Comparison of ENCODE assay signal across 14 cellular contexts in the genomic region with DNA sequence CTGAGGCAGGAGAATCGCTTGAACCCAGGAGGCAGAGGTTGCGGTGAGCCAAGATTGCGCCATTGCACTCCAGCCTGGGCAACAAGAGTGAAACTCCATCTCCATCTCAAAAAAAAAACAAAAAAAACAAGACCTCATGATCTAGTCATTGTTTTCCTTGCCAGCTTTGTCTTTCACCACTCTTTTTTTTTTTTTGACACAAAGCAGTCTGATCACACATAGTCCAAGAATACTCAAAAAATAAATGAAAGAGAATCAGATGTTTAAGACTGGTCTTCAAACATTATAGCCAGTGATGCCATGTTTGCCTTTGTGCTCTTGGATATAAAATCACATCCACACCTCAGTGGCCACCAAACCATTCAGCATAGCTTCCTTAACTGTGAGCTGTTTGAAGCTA.
"Had no signal": no experiment of that assay in that cellular context is flagged by ENCODE, and none has a peak within 500 bp of the region (broad histone marks: within the 10 kb centered on the region; RNA-seq: fewer than 3 reads in every experiment).

No MANE protein-coding gene starts in this region.

- DNase-seq: effector CD8-positive, alpha-beta T cell; immature natural killer cell; left colon; naive thymus-derived CD4-positive, alpha-beta T cell; nephron progenitor cell; posterior cingulate gyrus; spleen; stimulated activated CD4-positive, alpha-beta T cell treated with anti-CD3 and anti-CD28 coated beads, Interleukin-15, amount 100 ng/mL, for 24 hours; stimulated activated CD4-positive, alpha-beta T cell treated with anti-CD3 and anti-CD28 coated beads, Interleukin-1b, Interleukin-23, amount 100 ng/mL, for 48 hours; stimulated activated CD4-positive, alpha-beta T cell treated with anti-CD3 and anti-CD28 coated beads, Interleukin-4, amount 100 ng/mL, for 24 hours had no signal

- H3K27me3 Mint-ChIP-seq: naive thymus-derived CD4-positive, alpha-beta T cell; stimulated activated memory B cell treated with anti-CD40 and anti-IgM and Interleukin-4, amounts not matched to agents 10 μg/mL and 1 μg/mL and 100 μg/mL, for 72 hours; stimulated activated naive CD8-positive, alpha-beta T cell treated with anti-CD3 and anti-CD28 coated beads, Interleukin-15, Interleukin-2, amounts not matched to agents 100 ng/mL and 50 ng/mL, for 24 hours had no signal

- H3K27ac Mint-ChIP-seq: immature natural killer cell; naive thymus-derived CD4-positive, alpha-beta T cell; nephron progenitor cell; stimulated activated memory B cell treated with anti-CD40 and anti-IgM and Interleukin-4, amounts not matched to agents 10 μg/mL and 1 μg/mL and 100 μg/mL, for 72 hours; stimulated activated naive CD8-positive, alpha-beta T cell treated with anti-CD3 and anti-CD28 coated beads, Interleukin-15, Interleukin-2, amounts not matched to agents 100 ng/mL and 50 ng/mL, for 24 hours had no signal

- H3K4me3 Mint-ChIP-seq: immature natural killer cell; naive thymus-derived CD4-positive, alpha-beta T cell; nephron progenitor cell; stimulated activated memory B cell treated with anti-CD40 and anti-IgM and Interleukin-4, amounts not matched to agents 10 μg/mL and 1 μg/mL and 100 μg/mL, for 72 hours; stimulated activated naive CD8-positive, alpha-beta T cell treated with anti-CD3 and anti-CD28 coated beads, Interleukin-15, Interleukin-2, amounts not matched to agents 100 ng/mL and 50 ng/mL, for 24 hours had no signal

- H3K36me3 Mint-ChIP-seq: immature natural killer cell; naive thymus-derived CD4-positive, alpha-beta T cell; stimulated activated memory B cell treated with anti-CD40 and anti-IgM and Interleukin-4, amounts not matched to agents 10 μg/mL and 1 μg/mL and 100 μg/mL, for 72 hours had no signal

- H3K9me3 ChIP-seq: neutrophil, spleen had no signal

- H3K4me3 ChIP-seq: coronary artery, spleen had no signal

- H3K27ac ChIP-seq: coronary artery, neutrophil, spleen had no signal

- H3K9me3 Mint-ChIP-seq: immature natural killer cell; naive thymus-derived CD4-positive, alpha-beta T cell; nephron progenitor cell; stimulated activated memory B cell treated with anti-CD40 and anti-IgM and Interleukin-4, amounts not matched to agents 10 μg/mL and 1 μg/mL and 100 μg/mL, for 72 hours; stimulated activated naive CD8-positive, alpha-beta T cell treated with anti-CD3 and anti-CD28 coated beads, Interleukin-15, Interleukin-2, amounts not matched to agents 100 ng/mL and 50 ng/mL, for 24 hours had no signal

- H3K27me3 ChIP-seq: neutrophil, spleen had no signal

- H3K36me3 ChIP-seq: neutrophil, spleen had no signal
